ENCODE assay signal across 19 cellular contexts in the genomic region with DNA sequence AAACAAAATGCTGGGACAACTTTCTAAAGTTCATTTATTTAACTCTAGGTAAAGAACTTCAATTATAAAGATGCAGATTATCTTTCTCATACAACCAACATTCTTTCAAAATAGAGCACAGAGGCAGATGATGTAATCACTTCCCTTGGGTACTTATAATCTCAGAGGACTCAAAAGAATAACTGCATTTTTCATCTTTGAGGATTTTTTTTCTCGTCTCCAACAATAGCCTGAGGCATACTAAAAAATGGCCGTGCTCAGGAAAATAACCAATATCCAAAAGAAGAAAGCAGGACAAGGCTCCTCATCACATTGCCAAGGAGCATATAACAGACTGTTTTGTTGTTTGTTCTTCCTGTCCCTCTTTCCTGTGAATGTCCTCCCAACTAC.
A peak's percentile ranks its signal among the peaks of the same experiment; 100 is the strongest.
DNase-seq lines count a peak whose midpoint lies in the region; ATAC-seq and TF ChIP-seq lines count a peak whose summit lies in the region.
"Had no signal": no experiment of that assay in that cellular context is flagged by ENCODE, and none has a peak within 500 bp of the region (broad histone marks: within the 10 kb centered on the region; RNA-seq: fewer than 3 reads in every experiment).

No MANE protein-coding gene starts in this region.

- H3K4me3 ChIP-seq in HEK293 (ENCODE audit: low read depth, low read length): no peak overlapping the region
- peak overlapping the region; percentile 33 for H3K4me3 ChIP-seq in SK-N-MC
- H3K4me3 ChIP-seq: GM12878 had no signal

- H3K36me3 ChIP-seq in HEK293 (ENCODE audit: control insufficient read depth in 2 of 2, insufficient read depth in 1 of 2, low read length in 2 of 2) (no peaks in the 10 kb centered on the region), SK-N-MC (ENCODE audit: insufficient read depth, low read length) (no peaks in the 10 kb centered on the region)

- peaks cover 30% of the 10 kb centered on the region for H3K4me1 ChIP-seq in HEK293 (ENCODE audit: control insufficient read depth, insufficient read depth, low read length)

- H3K4me3 Mint-ChIP-seq in type B pancreatic cell: no peak overlapping the region
- H3K4me3 Mint-ChIP-seq: CD4-positive, CD25-positive, alpha-beta regulatory T cell; IgD-negative memory B cell had no signal

- no peak overlapping the region for H3K27ac Mint-ChIP-seq in type B pancreatic cell
- H3K27ac Mint-ChIP-seq: CD4-positive, CD25-positive, alpha-beta regulatory T cell; IgD-negative memory B cell had no signal

- DNase-seq in SK-N-MC (ENCODE audit: low read depth, low spot score): no peak
- DNase-seq in foreskin melanocyte: peak; percentile 59
- no peak for DNase-seq in type B pancreatic cell (ENCODE audit: extremely low spot score, unreplicated experiment)
- no peak for DNase-seq in NCI-H82 treated with DMSO at 0.1 percent for 48 hours (lab: John Stamatoyannopoulos, UW; ENCODE audit: unreplicated experiment)
- DNase-seq: Calu3; CD4-positive, CD25-positive, alpha-beta regulatory T cell; DMS53; EL; GOT3; NCI-H1105; NCI-H2081; NCI-H510A; NCI-H748 treated with DMSO at 0.1 percent for 48 hours; Right ventricle myocardium superior had no signal

- POLR2A ChIA-PET in HEK293 (lab: Yijun Ruan, JAX): no interaction called here

- peaks cover 3% of the 10 kb centered on the region for H3K9me3 Mint-ChIP-seq in type B pancreatic cell

- ATAC-seq in GM19397 (IDR thresholded peaks at IDR 0.05; ENCODE audit: unreplicated experiment) (no peak), HG02623 (IDR thresholded peaks at IDR 0.05; ENCODE audit: unreplicated experiment) (no peak)

- H3K27me3 Mint-ChIP-seq in type B pancreatic cell: no peaks in the 10 kb centered on the region
- H3K27me3 Mint-ChIP-seq: CD4-positive, CD25-positive, alpha-beta regulatory T cell had no signal

- TF ChIP-seq CTCF in HEK293 (tag by site-specific recombination; IDR thresholded peaks at IDR 0.05) (no peak), type B pancreatic cell (conservative IDR thresholded peaks at IDR 0.05) (peak; percentile 3)

- H3K9me3 ChIP-seq in HEK293 (ENCODE audit: control insufficient read depth, insufficient read depth, low read depth, low read length) (no peaks in the 10 kb centered on the region), SK-N-MC (ENCODE audit: low read depth, low read length) (no peaks in the 10 kb centered on the region)

- peak overlapping the region; percentile 53 for H3K27ac ChIP-seq in HEK293 (ENCODE audit: extremely low read depth, low read depth, low read length)
- 0 out of 2 replicates have a peak overlapping the region, but pooled peaks have one; percentile 50 for H3K27ac ChIP-seq in SK-N-MC

- no peaks in the 10 kb centered on the region for H3K36me3 Mint-ChIP-seq in type B pancreatic cell
- H3K36me3 Mint-ChIP-seq: IgD-negative memory B cell had no signal

- CTCF ChIA-PET in HEK293 (lab: Yijun Ruan, JAX): interaction anchor here (0.6 to 1.2 kb wide), 3 partner anchors 29 to 192 kb away, joined by 3 to 4 read pairs (median 3); no protein-coding TSS in a partner anchor

- H3K9ac ChIP-seq in SK-N-MC (ENCODE audit: insufficient read length): no peak overlapping the region

- H3K4me1 Mint-ChIP-seq in type B pancreatic cell (ENCODE audit: unreplicated experiment): peaks cover 27% of the 10 kb centered on the region
- H3K4me1 Mint-ChIP-seq: CD4-positive, CD25-positive, alpha-beta regulatory T cell; IgD-negative memory B cell had no signal

TF ChIP-seq in HEK293, 187 proteins besides CTCF, POLR2A, EP300 and RAD21:
- TF ChIP-seq ZNF529 (tag by site-specific recombination; IDR thresholded peaks at IDR 0.05; ENCODE audit: insufficient replicate concordance): no peak
- no peak for TF ChIP-seq ZNF248 (tag by site-specific recombination; IDR thresholded peaks at IDR 0.05)
